Comparison of ENCODE assay signal across 26 cellular contexts in the genomic region with DNA sequence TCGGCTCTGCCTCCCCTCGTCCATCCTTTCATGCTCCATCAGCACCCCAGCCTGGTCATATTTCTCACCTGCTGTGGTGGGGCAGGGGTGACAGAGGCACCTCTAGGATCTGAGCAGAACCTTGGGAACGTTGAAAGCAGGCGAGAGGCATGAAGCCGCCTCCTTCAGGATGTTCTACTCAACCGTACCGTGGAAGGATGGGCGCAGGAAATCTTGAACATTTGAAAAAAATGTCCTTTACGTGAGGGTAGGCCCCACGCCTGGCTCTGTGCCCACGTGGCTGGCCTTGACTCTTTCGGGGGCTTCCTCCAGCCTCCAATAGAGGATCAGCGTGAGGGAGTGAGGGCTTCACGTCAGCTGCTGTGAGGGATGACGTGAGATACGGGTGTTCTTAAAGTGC.
"Had no signal": no experiment of that assay in that cellular context is flagged by ENCODE, and none has a peak within 500 bp of the region (broad histone marks: within the 10 kb centered on the region; RNA-seq: fewer than 3 reads in every experiment).

No MANE protein-coding gene starts in this region.

- H3K27me3 Mint-ChIP-seq: activated B cell treated with CpG ODN at 0.5 μM for 24 hours; activated CD4-positive, alpha-beta T cell treated with anti-CD3 and anti-CD28 coated beads, Interleukin-2, amount 10 ng/mL, durations not matched to agents 24 days and 14 days; activated naive CD8-positive, alpha-beta T cell treated with anti-CD3 and anti-CD28 coated beads, Interleukin-2, amount 10 ng/mL, durations not matched to agents 7 days and 5 days had no signal

- DNase-seq: activated B cell treated with CpG ODN at 0.5 μM for 24 hours; activated CD4-positive, alpha-beta T cell treated with anti-CD3 and anti-CD28 coated beads for 1 hour; activated CD4-positive, alpha-beta T cell treated with anti-CD3 and anti-CD28 coated beads, Interleukin-2, amount 10 ng/mL, durations not matched to agents 24 days and 14 days; activated CD4-positive, alpha-beta T cell treated with anti-CD3 and anti-CD28 coated beads, Interleukin-2, amount 50 U/mL, for 48 hours; activated naive CD4-positive, alpha-beta T cell treated with anti-CD3 and anti-CD28 coated beads, Interleukin-2, amount 50 U/mL, for 16 hours; activated naive CD8-positive, alpha-beta T cell treated with anti-CD3 and anti-CD28 coated beads, Interleukin-2, amount 10 ng/mL, durations not matched to agents 7 days and 5 days; activated T-cell treated with anti-CD3 and anti-CD28 coated beads for 4 hours; activated T-cell treated with anti-CD3 and anti-CD28 coated beads, Interleukin-2, amount 50 U/mL, for 72 hours; adrenal gland; anterior cingulate cortex; Kasumi-1; KBM-7; NCI-H1105 treated with DMSO at 0.1 percent for 48 hours; NCI-H1436 treated with DMSO at 0.1 percent for 48 hours; NCI-H187; NCI-H2081; NCI-H510A treated with DMSO at 0.1 percent for 48 hours; NCI-H69; NK-92 treated with Interleukin-12 subunit alpha and Interleukin-12 subunit beta, amount 100 ng/mL, for 24 hours; OCI-M1; Right ventricle myocardium superior; RPMI8226; SW 1271 had no signal

- H3K4me1 ChIP-seq: SJSA1 had no signal

- H3K9me3 Mint-ChIP-seq: activated B cell treated with CpG ODN at 0.5 μM for 24 hours; activated CD4-positive, alpha-beta T cell treated with anti-CD3 and anti-CD28 coated beads, Interleukin-2, amount 10 ng/mL, durations not matched to agents 24 days and 14 days; activated naive CD8-positive, alpha-beta T cell treated with anti-CD3 and anti-CD28 coated beads, Interleukin-2, amount 10 ng/mL, durations not matched to agents 7 days and 5 days; activated T-cell treated with anti-CD3 and anti-CD28 coated beads, Interleukin-2, amount 50 U/mL, for 72 hours had no signal

- H3K27ac Mint-ChIP-seq: activated B cell treated with CpG ODN at 0.5 μM for 24 hours; activated CD4-positive, alpha-beta T cell treated with anti-CD3 and anti-CD28 coated beads, Interleukin-2, amount 10 ng/mL, durations not matched to agents 24 days and 14 days; activated naive CD8-positive, alpha-beta T cell treated with anti-CD3 and anti-CD28 coated beads, Interleukin-2, amount 10 ng/mL, durations not matched to agents 7 days and 5 days; activated T-cell treated with anti-CD3 and anti-CD28 coated beads, Interleukin-2, amount 50 U/mL, for 72 hours had no signal

- H3K9me3 ChIP-seq: adrenal gland, SJSA1 had no signal

- H3K27ac ChIP-seq: SJSA1 had no signal

- ATAC-seq: activated T-cell treated with anti-CD3 and anti-CD28 coated beads, Interleukin-2, amount 50 U/mL, for 72 hours; Panc1; SK-N-SH treated with all-trans-retinoic acid at 6 μM for 48 hours had no signal

- H3K27me3 ChIP-seq: adrenal gland, SJSA1 had no signal

- H3K4me3 Mint-ChIP-seq: activated B cell treated with CpG ODN at 0.5 μM for 24 hours; activated CD4-positive, alpha-beta T cell treated with anti-CD3 and anti-CD28 coated beads, Interleukin-2, amount 10 ng/mL, durations not matched to agents 24 days and 14 days; activated naive CD8-positive, alpha-beta T cell treated with anti-CD3 and anti-CD28 coated beads, Interleukin-2, amount 10 ng/mL, durations not matched to agents 7 days and 5 days; activated T-cell treated with anti-CD3 and anti-CD28 coated beads, Interleukin-2, amount 50 U/mL, for 72 hours had no signal

- H3K36me3 ChIP-seq: adrenal gland had no signal

- H3K4me3 ChIP-seq: adrenal gland, SJSA1 had no signal
